ENCODE assay signal across 14 cellular contexts in the genomic region with DNA sequence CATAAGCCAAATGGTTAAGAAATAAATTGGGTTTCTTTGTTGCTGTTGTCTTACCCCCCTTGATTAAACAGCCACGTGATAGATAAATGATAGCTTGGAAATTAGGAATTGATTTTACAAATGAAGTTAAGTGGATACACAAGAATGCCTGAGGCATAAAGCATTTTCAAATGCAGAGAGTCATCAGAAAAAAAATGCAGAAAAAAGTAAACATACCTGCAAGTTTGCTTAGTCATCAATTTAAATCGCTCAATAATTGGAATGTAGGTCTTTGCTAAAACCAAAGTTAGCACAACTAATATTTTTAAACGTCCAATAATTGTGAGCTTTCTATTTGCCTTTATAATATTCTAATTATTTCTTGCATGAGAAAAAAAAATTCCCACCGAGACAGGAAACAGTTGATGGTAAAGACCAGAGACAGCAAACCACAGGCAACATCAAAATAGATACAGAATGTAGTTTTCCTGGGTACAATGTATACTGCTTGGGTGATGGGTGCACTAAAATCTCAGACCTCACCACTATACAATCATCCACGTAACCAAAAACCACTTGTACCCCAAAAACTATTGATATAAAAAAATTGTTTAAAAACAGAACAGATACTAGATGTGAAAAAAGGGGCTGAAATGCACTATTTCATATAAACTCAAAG.
"Had no signal": no experiment of that assay in that cellular context is flagged by ENCODE, and none has a peak within 500 bp of the region (broad histone marks: within the 10 kb centered on the region; RNA-seq: fewer than 3 reads in every experiment).

No MANE protein-coding gene starts in this region.

- H3K36me3 Mint-ChIP-seq: activated naive CD8-positive, alpha-beta T cell treated with anti-CD3 and anti-CD28 coated beads for 36 hours had no signal

- H3K4me1 ChIP-seq: body of pancreas, pancreas, stomach, testis, upper lobe of left lung had no signal

- DNase-seq: activated CD4-positive, alpha-beta T cell treated with anti-CD3 and anti-CD28 coated beads, Interleukin-2, amount 10 ng/mL, durations not matched to agents 7 days and 5 days; activated CD8-positive, alpha-beta memory T cell treated with anti-CD3 and anti-CD28 coated beads for 24 hours; activated naive CD8-positive, alpha-beta T cell treated with anti-CD3 and anti-CD28 coated beads for 36 hours; amygdala; body of pancreas; caudate nucleus; hippocampal formation; pancreas; stimulated activated CD4-positive, alpha-beta T cell treated with anti-CD3 and anti-CD28 coated beads, Interleukin-1b, Interleukin-23, amount 100 ng/mL, for 48 hours; stomach; testis; upper lobe of left lung had no signal

- H3K27me3 ChIP-seq: body of pancreas, stomach, testis, upper lobe of left lung had no signal

- H3K9me3 ChIP-seq: body of pancreas, pancreas, stomach, testis, upper lobe of left lung had no signal

- H3K27ac ChIP-seq: body of pancreas, pancreas, stomach, testis, upper lobe of left lung had no signal

- H3K4me3 Mint-ChIP-seq: activated CD4-positive, alpha-beta T cell treated with anti-CD3 and anti-CD28 coated beads, Interleukin-2, amount 10 ng/mL, durations not matched to agents 7 days and 5 days; activated naive CD8-positive, alpha-beta T cell treated with anti-CD3 and anti-CD28 coated beads for 36 hours had no signal

- H3K27ac Mint-ChIP-seq: activated CD4-positive, alpha-beta T cell treated with anti-CD3 and anti-CD28 coated beads, Interleukin-2, amount 10 ng/mL, durations not matched to agents 7 days and 5 days; activated naive CD8-positive, alpha-beta T cell treated with anti-CD3 and anti-CD28 coated beads for 36 hours had no signal

- H3K9me3 Mint-ChIP-seq: activated CD4-positive, alpha-beta T cell treated with anti-CD3 and anti-CD28 coated beads, Interleukin-2, amount 10 ng/mL, durations not matched to agents 7 days and 5 days; activated naive CD8-positive, alpha-beta T cell treated with anti-CD3 and anti-CD28 coated beads for 36 hours had no signal

- H3K4me3 ChIP-seq: body of pancreas, pancreas, stomach, testis, upper lobe of left lung had no signal

- ATAC-seq: body of pancreas, esophagus mucosa, left lobe of liver, pancreas had no signal

- H3K4me1 Mint-ChIP-seq: activated CD4-positive, alpha-beta T cell treated with anti-CD3 and anti-CD28 coated beads, Interleukin-2, amount 10 ng/mL, durations not matched to agents 7 days and 5 days; activated naive CD8-positive, alpha-beta T cell treated with anti-CD3 and anti-CD28 coated beads for 36 hours had no signal

- H3K27me3 Mint-ChIP-seq: activated CD4-positive, alpha-beta T cell treated with anti-CD3 and anti-CD28 coated beads, Interleukin-2, amount 10 ng/mL, durations not matched to agents 7 days and 5 days; activated naive CD8-positive, alpha-beta T cell treated with anti-CD3 and anti-CD28 coated beads for 36 hours had no signal

- H3K36me3 ChIP-seq: pancreas, stomach, upper lobe of left lung had no signal
